ENCODE assay signal across 8 cellular contexts in the genomic region with DNA sequence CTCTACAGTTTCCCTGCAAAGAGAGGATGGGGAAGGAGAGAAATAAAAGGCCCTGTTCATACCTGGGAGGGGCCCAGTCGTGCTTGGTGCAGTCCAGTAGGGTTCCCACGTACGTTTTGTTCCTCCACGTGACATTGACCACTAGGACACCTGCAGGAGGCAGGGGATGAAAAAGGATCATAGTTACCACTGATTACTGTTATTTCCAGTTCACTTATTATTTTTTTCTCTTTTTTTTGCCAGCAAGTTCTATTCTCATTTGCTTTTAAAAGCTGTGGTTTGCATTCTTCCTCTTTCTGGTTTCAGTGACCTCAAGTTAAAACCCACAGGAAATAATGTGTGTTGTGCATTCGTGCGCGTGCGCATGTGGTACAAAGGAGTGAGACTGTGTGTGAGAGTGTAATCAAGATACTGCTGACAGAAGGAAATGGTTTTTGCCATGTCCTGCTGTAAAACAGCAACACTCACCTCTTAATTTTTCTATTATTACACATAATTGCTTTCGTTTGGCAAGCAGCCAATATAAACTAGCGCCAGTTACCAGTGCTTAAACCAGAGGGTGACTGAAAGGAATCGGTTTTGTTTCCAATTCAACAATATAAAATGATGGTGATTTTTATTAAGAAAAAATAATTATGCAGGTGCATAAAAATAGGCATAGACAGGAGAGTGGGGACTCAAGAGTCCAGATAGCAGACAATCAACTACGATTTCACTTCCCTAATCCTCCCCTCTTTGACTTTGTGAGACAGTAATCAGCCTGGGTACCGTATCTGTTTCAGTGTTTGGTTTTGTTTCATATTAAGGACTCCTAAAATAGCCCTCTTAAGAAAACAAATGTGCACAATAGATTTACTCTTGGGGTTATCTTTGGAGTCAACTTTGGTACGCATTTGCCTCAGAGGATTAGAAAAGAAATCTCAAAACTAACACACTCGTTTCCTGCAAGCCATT.
DNase-seq lines count a peak whose midpoint lies in the region; ATAC-seq and TF ChIP-seq lines count a peak whose summit lies in the region.

No MANE protein-coding gene starts in this region.

- H3K36me3 ChIP-seq in HEK293 (ENCODE audit: control insufficient read depth in 2 of 2, insufficient read depth in 1 of 2, low read length in 2 of 2), result peaks cover 0 to 26% of the 10 kb centered on the region in 2 experiments; a peak in 2 of 3 replicates

- ATAC-seq in activated naive CD8-positive, alpha-beta T cell treated with anti-CD3 and anti-CD28 coated beads, Interleukin-2, amount 50 U/mL, for 24 hours, result peak; percentile 77
- ATAC-seq in left cardiac atrium, result peak; percentile 39 to 45

- H3K27ac Mint-ChIP-seq in activated naive CD8-positive, alpha-beta T cell treated with anti-CD3 and anti-CD28 coated beads, Interleukin-2, amount 50 U/mL, for 24 hours, result peak overlapping the region; percentile 94

- peaks cover 37% of the 10 kb centered on the region for H3K4me1 Mint-ChIP-seq in activated naive CD8-positive, alpha-beta T cell treated with anti-CD3 and anti-CD28 coated beads, Interleukin-2, amount 50 U/mL, for 24 hours

- intact Hi-C loops in left cardiac atrium (cut with DNase I), result loop anchor here in 1 of 2 donors (2.0 to 10.0 kb wide), 2 partner anchors 97 to 255 kb away; a partner anchor contains a TSS

- H3K4me3 Mint-ChIP-seq in activated naive CD8-positive, alpha-beta T cell treated with anti-CD3 and anti-CD28 coated beads, Interleukin-2, amount 50 U/mL, for 24 hours, result peak overlapping the region; percentile 57

- POLR2A ChIA-PET in HEK293 (lab: Yijun Ruan, JAX), result interaction anchor here (0.6 kb wide), 2 partner anchors 11 to 1316 kb away, joined by 3 read pairs; no protein-coding TSS in a partner anchor

- no peaks in the 10 kb centered on the region for H3K9me3 ChIP-seq in HEK293 (ENCODE audit: control insufficient read depth, insufficient read depth, low read depth, low read length)

- TF ChIP-seq CTCF in HEK293 (tag by site-specific recombination; IDR thresholded peaks at IDR 0.05), result no peak

- H3K4me1 ChIP-seq in HEK293 (ENCODE audit: control insufficient read depth, insufficient read depth, low read length), result peaks cover 32% of the 10 kb centered on the region

- DNase-seq in GM04503 (ENCODE audit: low read depth) (peak; percentile 89), NAMALWA (ENCODE audit: low spot score) (peak; percentile 99), SKM-1 treated with dmso at 0.1 percent for 144 hours (lab: John Stamatoyannopoulos, UW; ENCODE audit: unreplicated experiment) (peak; percentile 91), left cardiac atrium (peak; percentile 75), retina (no peak)
- peak; percentile 63 for DNase-seq in activated naive CD8-positive, alpha-beta T cell treated with anti-CD3 and anti-CD28 coated beads, Interleukin-2, amount 50 U/mL, for 24 hours
- peak; percentile 32 to 43 for DNase-seq in stimulated activated CD4-positive, alpha-beta T cell treated with anti-CD3 and anti-CD28 coated beads, Interleukin-12 subunit alpha, Interleukin-12 subunit beta, amount 100 ng/mL, for 24 hours (ENCODE audit: low read depth in 2 of 2)

- peaks cover 2% of the 10 kb centered on the region for H3K36me3 Mint-ChIP-seq in activated naive CD8-positive, alpha-beta T cell treated with anti-CD3 and anti-CD28 coated beads, Interleukin-2, amount 50 U/mL, for 24 hours (ENCODE audit: low read depth)

- peak overlapping the region; percentile 98 for H3K27ac ChIP-seq in HEK293 (ENCODE audit: extremely low read depth, low read depth, low read length)

- CTCF ChIA-PET in HEK293 (lab: Yijun Ruan, JAX), result no interaction called here

- no peaks in the 10 kb centered on the region for H3K9me3 Mint-ChIP-seq in activated naive CD8-positive, alpha-beta T cell treated with anti-CD3 and anti-CD28 coated beads, Interleukin-2, amount 50 U/mL, for 24 hours

- H3K4me3 ChIP-seq in HEK293 (ENCODE audit: low read depth, low read length), result no peak overlapping the region

- peaks cover 65% of the 10 kb centered on the region for H3K27me3 Mint-ChIP-seq in activated naive CD8-positive, alpha-beta T cell treated with anti-CD3 and anti-CD28 coated beads, Interleukin-2, amount 50 U/mL, for 24 hours

TF ChIP-seq in HEK293, 187 proteins besides CTCF, POLR2A, EP300 and RAD21 (continues in another document):
- TF ChIP-seq ZSCAN23 (tag by site-specific recombination; IDR thresholded peaks at IDR 0.05), result 0 out of 2 replicates have a peak, but pooled peaks have one; percentile 71
- TF ChIP-seq, protein P1, sequence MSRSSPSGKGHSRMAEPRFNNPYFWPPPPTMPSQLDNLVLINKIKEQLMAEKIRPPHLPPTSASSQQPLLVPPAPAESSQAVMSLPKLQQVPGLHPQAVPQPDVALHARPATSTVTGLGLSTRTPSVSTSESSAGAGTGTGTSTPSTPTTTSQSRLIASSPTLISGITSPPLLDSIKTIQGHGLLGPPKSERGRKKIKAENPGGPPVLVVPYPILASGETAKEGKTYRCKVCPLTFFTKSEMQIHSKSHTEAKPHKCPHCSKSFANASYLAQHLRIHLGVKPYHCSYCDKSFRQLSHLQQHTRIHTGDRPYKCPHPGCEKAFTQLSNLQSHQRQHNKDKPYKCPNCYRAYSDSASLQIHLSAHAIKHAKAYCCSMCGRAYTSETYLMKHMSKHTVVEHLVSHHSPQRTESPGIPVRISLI (tag by site-specific recombination; IDR thresholded peaks at IDR 0.05), result 0 out of 2 replicates have a peak, but pooled peaks have one; percentile 48
- 0 out of 2 replicates have a peak, but pooled peaks have one; percentile 45 for TF ChIP-seq SCRT2 (tag by site-specific recombination; IDR thresholded peaks at IDR 0.05)
- no peak for TF ChIP-seq ZNF530 (tag by site-specific recombination; IDR thresholded peaks at IDR 0.05; ENCODE audit: low read depth)
- no peak for TF ChIP-seq GLIS2 (tag by site-specific recombination; IDR thresholded peaks at IDR 0.05)
- no peak for TF ChIP-seq RBAK (tag by site-specific recombination; IDR thresholded peaks at IDR 0.05)
- no peak for TF ChIP-seq ZNF623 (tag by site-specific recombination; IDR thresholded peaks at IDR 0.05)
- TF ChIP-seq ZNF157 (tag by site-specific recombination; IDR thresholded peaks at IDR 0.05), result no peak
- peak; percentile 38; the same call in 1 of the 2 replicates for TF ChIP-seq ZNF610 (tag by site-specific recombination; IDR thresholded peaks at IDR 0.05; ENCODE audit: borderline replicate concordance)
- TF ChIP-seq, protein P2, sequence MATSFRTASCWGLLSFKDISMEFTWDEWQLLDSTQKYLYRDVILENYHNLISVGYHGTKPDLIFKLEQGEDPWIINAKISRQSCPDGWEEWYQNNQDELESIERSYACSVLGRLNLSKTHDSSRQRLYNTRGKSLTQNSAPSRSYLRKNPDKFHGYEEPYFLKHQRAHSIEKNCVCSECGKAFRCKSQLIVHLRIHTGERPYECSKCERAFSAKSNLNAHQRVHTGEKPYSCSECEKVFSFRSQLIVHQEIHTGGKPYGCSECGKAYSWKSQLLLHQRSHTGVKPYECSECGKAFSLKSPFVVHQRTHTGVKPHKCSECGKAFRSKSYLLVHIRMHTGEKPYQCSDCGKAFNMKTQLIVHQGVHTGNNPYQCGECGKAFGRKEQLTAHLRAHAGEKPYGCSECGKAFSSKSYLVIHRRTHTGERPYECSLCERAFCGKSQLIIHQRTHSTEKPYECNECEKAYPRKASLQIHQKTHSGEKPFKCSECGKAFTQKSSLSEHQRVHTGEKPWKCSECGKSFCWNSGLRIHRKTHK (tag by site-specific recombination; IDR thresholded peaks at IDR 0.05), result no peak
- TF ChIP-seq, protein P3, sequence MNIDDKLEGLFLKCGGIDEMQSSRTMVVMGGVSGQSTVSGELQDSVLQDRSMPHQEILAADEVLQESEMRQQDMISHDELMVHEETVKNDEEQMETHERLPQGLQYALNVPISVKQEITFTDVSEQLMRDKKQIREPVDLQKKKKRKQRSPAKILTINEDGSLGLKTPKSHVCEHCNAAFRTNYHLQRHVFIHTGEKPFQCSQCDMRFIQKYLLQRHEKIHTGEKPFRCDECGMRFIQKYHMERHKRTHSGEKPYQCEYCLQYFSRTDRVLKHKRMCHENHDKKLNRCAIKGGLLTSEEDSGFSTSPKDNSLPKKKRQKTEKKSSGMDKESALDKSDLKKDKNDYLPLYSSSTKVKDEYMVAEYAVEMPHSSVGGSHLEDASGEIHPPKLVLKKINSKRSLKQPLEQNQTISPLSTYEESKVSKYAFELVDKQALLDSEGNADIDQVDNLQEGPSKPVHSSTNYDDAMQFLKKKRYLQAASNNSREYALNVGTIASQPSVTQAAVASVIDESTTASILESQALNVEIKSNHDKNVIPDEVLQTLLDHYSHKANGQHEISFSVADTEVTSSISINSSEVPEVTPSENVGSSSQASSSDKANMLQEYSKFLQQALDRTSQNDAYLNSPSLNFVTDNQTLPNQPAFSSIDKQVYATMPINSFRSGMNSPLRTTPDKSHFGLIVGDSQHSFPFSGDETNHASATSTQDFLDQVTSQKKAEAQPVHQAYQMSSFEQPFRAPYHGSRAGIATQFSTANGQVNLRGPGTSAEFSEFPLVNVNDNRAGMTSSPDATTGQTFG (tag by site-specific recombination; IDR thresholded peaks at IDR 0.05; ENCODE audit: borderline replicate concordance), result no peak
- TF ChIP-seq ZFHX2 (tag by site-specific recombination; conservative IDR thresholded peaks at IDR 0.05), result no peak
- TF ChIP-seq, protein P4, sequence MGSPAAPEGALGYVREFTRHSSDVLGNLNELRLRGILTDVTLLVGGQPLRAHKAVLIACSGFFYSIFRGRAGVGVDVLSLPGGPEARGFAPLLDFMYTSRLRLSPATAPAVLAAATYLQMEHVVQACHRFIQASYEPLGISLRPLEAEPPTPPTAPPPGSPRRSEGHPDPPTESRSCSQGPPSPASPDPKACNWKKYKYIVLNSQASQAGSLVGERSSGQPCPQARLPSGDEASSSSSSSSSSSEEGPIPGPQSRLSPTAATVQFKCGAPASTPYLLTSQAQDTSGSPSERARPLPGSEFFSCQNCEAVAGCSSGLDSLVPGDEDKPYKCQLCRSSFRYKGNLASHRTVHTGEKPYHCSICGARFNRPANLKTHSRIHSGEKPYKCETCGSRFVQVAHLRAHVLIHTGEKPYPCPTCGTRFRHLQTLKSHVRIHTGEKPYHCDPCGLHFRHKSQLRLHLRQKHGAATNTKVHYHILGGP (tag by site-specific recombination; IDR thresholded peaks at IDR 0.05), result peak; percentile 7; the same call in 1 of the 2 replicates
- TF ChIP-seq ZNF221 (tag by site-specific recombination; IDR thresholded peaks at IDR 0.05; ENCODE audit: borderline replicate concordance), result peak; percentile 60; the same call in 1 of the 2 replicates
- no peak for TF ChIP-seq ZNF335 (tag by site-specific recombination; conservative IDR thresholded peaks at IDR 0.05)
- no peak for TF ChIP-seq HOXC10 (CRISPR knock-in tag; IDR thresholded peaks at IDR 0.05)
- TF ChIP-seq ZBTB7A (tag by site-specific recombination; IDR thresholded peaks at IDR 0.05; ENCODE audit: low read depth), result no peak
- peak; percentile 19; the same call in 1 of the 2 replicates for TF ChIP-seq ZNF596 (tag by site-specific recombination; IDR thresholded peaks at IDR 0.05)
- no peak for TF ChIP-seq ZNF239 (tag by site-specific recombination; IDR thresholded peaks at IDR 0.05)
- peak; percentile 92 for TF ChIP-seq ZNF366 (tag by site-specific recombination; conservative IDR thresholded peaks at IDR 0.05)
